ENCODE assay signal across 1 cellular context in genomic region chr7:30997316-30997715, GRCh38.
TF ChIP-seq lines count a peak whose summit lies in the region.

No MANE protein-coding gene starts in this region.

TF ChIP-seq in IMR-90, 13 proteins besides CTCF, POLR2A, EP300 and RAD21 (continued from another document):
- no peak for TF ChIP-seq MAFK (IDR thresholded peaks at IDR 0.05; ENCODE audit: low read depth, low read length)
- no peak for TF ChIP-seq RFX5 (IDR thresholded peaks at IDR 0.05; ENCODE audit: low read depth, low read length)
- TF ChIP-seq CEBPB (IDR thresholded peaks at IDR 0.05; ENCODE audit: low read depth, low read length): no peak
- TF ChIP-seq CHD1 (IDR thresholded peaks at IDR 0.05; ENCODE audit: low read depth, low read length): no peak
TF ChIP-seq in IMR-90: peak in this region for 0.
